11 cellular contexts compared by ENCODE assay signal in genomic region chr3:42061042-42061710, GRCh38. TPM values are rescaled to one million over a fixed set of nuclear protein-coding genes. Genes with fewer than 3 reads are reported as not detected.
A peak's percentile ranks its signal among the peaks of the same experiment; 100 is the strongest.
DNase-seq lines count a peak whose midpoint lies in the region; FAIRE-seq and TF ChIP-seq lines count a peak whose summit lies in the region.
"Had no signal": no experiment of that assay in that cellular context is flagged by ENCODE, and none has a peak within 500 bp of the region (broad histone marks: within the 10 kb centered on the region; RNA-seq: fewer than 3 reads in every experiment).

No MANE protein-coding gene starts in this region.

- no peak for FAIRE-seq in kidney (lab: Jason Lieb, UNC)
- FAIRE-seq: RCC 7860 had no signal

- H3K9ac ChIP-seq in kidney (ENCODE audit: low read length in 2 of 2) (no peak overlapping the region), smooth muscle cell (ENCODE audit: low read depth) (peak overlapping the region; percentile 9)

- no peak for DNase-seq in HFFc6
- no peak for DNase-seq in ascending aorta (ENCODE audit: low spot score in 2 of 2)
- DNase-seq in kidney, result no peak
- DNase-seq in smooth muscle cell (lab: John Stamatoyannopoulos, UW; ENCODE audit: unreplicated experiment), result no peak
- DNase-seq in AG08396 (ENCODE audit: low spot score), result no peak
- no peak for DNase-seq in NCI-H526 treated with DMSO at 0.1 percent for 48 hours (lab: John Stamatoyannopoulos, UW)
- DNase-seq in NCI-H510A (lab: John Stamatoyannopoulos, UW), result no peak
- no peak for DNase-seq in NCI-H446 treated with DMSO at 0.1 percent for 48 hours (lab: John Stamatoyannopoulos, UW)
- DNase-seq: activated CD8-positive, alpha-beta T cell treated with anti-CD3 and anti-CD28 coated beads, Interleukin-2, amount 10 ng/mL, durations not matched to agents 7 days and 5 days; NCI-H146 had no signal

- H3K27me3 ChIP-seq in ascending aorta (no peaks in the 10 kb centered on the region), smooth muscle cell (ENCODE audit: low read depth) (no peaks in the 10 kb centered on the region)

- H3K4me2 ChIP-seq in smooth muscle cell, result peak overlapping the region; percentile 25

- H3K27me3 Mint-ChIP-seq in HFFc6 (ENCODE audit: insufficient read depth), result peaks cover 2% of the 10 kb centered on the region

- WGBS in smooth muscle cell (ENCODE audit: low lambda C conversion rate), result 81% methylated on average over 6 of the region's 7 CpGs

- no peak overlapping the region for H2AFZ ChIP-seq in smooth muscle cell (ENCODE audit: low read depth)

- no peak for TF ChIP-seq CTCF in HFFc6 (IDR thresholded peaks at IDR 0.05)
- TF ChIP-seq CTCF in ascending aorta (IDR thresholded peaks at IDR 0.05), result no peak
- TF ChIP-seq CTCF in kidney (IDR thresholded peaks at IDR 0.05; ENCODE audit: borderline replicate concordance, extremely low read depth, insufficient read depth), result no peak
- TF ChIP-seq CTCF in smooth muscle cell (IDR thresholded peaks at IDR 0.05; ENCODE audit: borderline replicate concordance, insufficient read depth, poor library complexity, severe bottlenecking), result no peak

- H3K4me1 ChIP-seq in ascending aorta (peaks cover 0 to 20% of the 10 kb centered on the region in 2 donors), kidney (ENCODE audit: control insufficient read depth in 1 of 2, insufficient read depth in 1 of 2, low read depth in 1 of 2, low read length in 2 of 2) (peaks cover 22 to 32% of the 10 kb centered on the region in 2 donors), smooth muscle cell (ENCODE audit: low read depth) (peaks cover 4% of the 10 kb centered on the region)

- H3K36me3 ChIP-seq in ascending aorta (no peaks in the 10 kb centered on the region), kidney (ENCODE audit: control insufficient read depth in 1 of 2, insufficient read depth in 2 of 2, low read length in 2 of 2) (no peaks in the 10 kb centered on the region), smooth muscle cell (ENCODE audit: low read depth) (no peaks in the 10 kb centered on the region)

- H3K27ac ChIP-seq in ascending aorta, result peak overlapping the region; percentile 74 to 79
- peak overlapping the region; percentile 40 to 82 for H3K27ac ChIP-seq in kidney (ENCODE audit: low read depth in 2 of 2, low read length in 2 of 2)
- H3K27ac ChIP-seq in smooth muscle cell (ENCODE audit: low read depth), result peak overlapping the region; percentile 74

- peak overlapping the region; percentile 69 for H3K4me3 Mint-ChIP-seq in HFFc6
- H3K4me3 Mint-ChIP-seq: activated CD8-positive, alpha-beta T cell treated with anti-CD3 and anti-CD28 coated beads, Interleukin-2, amount 10 ng/mL, durations not matched to agents 7 days and 5 days had no signal

- peaks cover 8% of the 10 kb centered on the region for H3F3A ChIP-seq in smooth muscle cell (ENCODE audit: low read depth)

- intact Hi-C loops in ascending aorta (cut with DNase I) (no loop called here), kidney (cut with DNase I) (no loop called here)

- no peaks in the 10 kb centered on the region for H4K20me1 ChIP-seq in smooth muscle cell (ENCODE audit: low read depth)

- H3K9me3 Mint-ChIP-seq in HFFc6, result no peaks in the 10 kb centered on the region

- peak overlapping the region; percentile 94 for H3K27ac Mint-ChIP-seq in HFFc6
- H3K27ac Mint-ChIP-seq: activated CD8-positive, alpha-beta T cell treated with anti-CD3 and anti-CD28 coated beads, Interleukin-2, amount 10 ng/mL, durations not matched to agents 7 days and 5 days had no signal

- peaks cover 39% of the 10 kb centered on the region for H3K79me2 ChIP-seq in smooth muscle cell (ENCODE audit: low read depth)

- H3K9me3 ChIP-seq in ascending aorta (no peaks in the 10 kb centered on the region), kidney (ENCODE audit: control insufficient read depth in 1 of 2, low read length in 2 of 2) (no peaks in the 10 kb centered on the region), smooth muscle cell (replicated peaks; ENCODE audit: low read depth) (no peaks in the 10 kb centered on the region)

- H3K4me3 ChIP-seq in ascending aorta (peak overlapping the region in 1 of 2 donors; percentile 41), kidney (ENCODE audit: low read length in 2 of 2) (no peak overlapping the region), smooth muscle cell (no peak overlapping the region)

- no peaks in the 10 kb centered on the region; the same call in 1 of the 2 replicates for H3K36me3 Mint-ChIP-seq in HFFc6 (ENCODE audit: low read depth)

- H3K4me1 Mint-ChIP-seq in HFFc6 (ENCODE audit: low read depth), result peaks cover 74% of the 10 kb centered on the region

RNA-seq across cellular contexts. Expression of gene TRAK1, which starts 30.0 kb away (rescaled TPM):
- total RNA-seq in HFFc6 (2021; fragmentation: NEBNext Ultra II Directional; extraction: Animal tissue kit (Norgen Biotek cat#: 25700)), result 10 to 100 TPM; 50.6 to 54.3 (median 52.3) TPM
- total RNA-seq in ascending aorta (37.5 TPM), kidney (41.0 TPM), smooth muscle cell (13.7 and 16.3 TPM in 2 replicates)
- polyA plus RNA-seq in kidney (ENCODE audit: insufficient read depth, low read depth, low replicate concordance) (16.2 TPM), smooth muscle cell (8.7 and 13.9 TPM in 2 replicates)
